ENCODE assay signal across 13 cellular contexts in the genomic region with DNA sequence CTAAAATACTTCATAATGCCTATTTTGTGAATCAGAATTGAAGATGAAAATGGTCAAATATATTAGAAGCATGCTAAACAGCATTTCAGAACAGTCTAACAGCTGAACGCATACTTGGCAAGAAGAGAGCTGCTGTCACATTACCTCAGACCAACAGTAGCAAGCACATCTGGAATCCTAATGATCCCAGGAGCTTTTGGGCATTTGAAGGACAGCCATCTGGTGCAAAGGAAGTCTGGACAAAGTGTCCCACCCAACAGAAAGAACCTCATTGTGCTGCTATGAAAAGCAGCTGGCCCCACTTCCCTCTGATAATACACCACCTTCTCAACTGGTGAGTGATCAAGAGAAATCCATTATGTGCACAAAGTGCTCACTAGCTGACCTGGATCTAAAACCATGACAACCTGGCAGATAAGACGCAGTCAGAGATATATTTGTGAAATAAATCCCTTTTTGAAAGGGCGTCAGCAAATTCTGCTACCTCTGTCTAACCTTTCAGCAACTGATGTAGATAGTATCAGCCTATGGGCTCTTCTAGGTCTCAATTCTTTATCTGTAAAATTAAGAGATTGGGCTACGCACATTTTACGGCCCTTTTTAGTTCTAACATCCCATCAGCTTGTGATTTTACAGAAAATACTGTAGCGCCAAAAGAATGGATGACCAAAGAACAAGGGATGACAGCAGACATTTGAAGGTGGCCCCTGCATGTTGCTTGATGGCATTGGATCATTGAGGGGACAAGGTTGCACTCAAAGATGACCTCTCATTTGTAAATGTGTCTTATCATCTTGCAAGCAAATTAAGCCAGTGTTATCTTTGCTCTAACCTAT.
A peak's percentile ranks its signal among the peaks of the same experiment; 100 is the strongest.
DNase-seq lines count a peak whose midpoint lies in the region; ATAC-seq and TF ChIP-seq lines count a peak whose summit lies in the region.
"Had no signal": no experiment of that assay in that cellular context is flagged by ENCODE, and none has a peak within 500 bp of the region (broad histone marks: within the 10 kb centered on the region; RNA-seq: fewer than 3 reads in every experiment).

No MANE protein-coding gene starts in this region.

- 45 to 58% methylated on average over 6 of the region's 6 CpGs for WGBS in body of pancreas, 2 donors

- ATAC-seq in body of pancreas: peak; percentile 47
- ATAC-seq in naive thymus-derived CD8-positive, alpha-beta T cell: no peak
- ATAC-seq in HG03521 (IDR thresholded peaks at IDR 0.05; ENCODE audit: unreplicated experiment): no peak
- ATAC-seq: lower lobe of right lung had no signal

- H3K4me1 Mint-ChIP-seq in T-helper 2 cell treated with Interferon-gamma antibody and Interleukin-4, amounts not matched to agents 5 μg/mL and 100 μg/mL, for 36 hours (ENCODE audit: low read depth): peaks cover 49% of the 10 kb centered on the region
- peaks cover 8 to 54% (median 47%) of the 10 kb centered on the region in 4 donors for H3K4me1 Mint-ChIP-seq in naive thymus-derived CD8-positive, alpha-beta T cell
- peaks cover 13% of the 10 kb centered on the region for H3K4me1 Mint-ChIP-seq in type B pancreatic cell (ENCODE audit: unreplicated experiment)

- H3K4me1 ChIP-seq in body of pancreas: peaks cover 55% of the 10 kb centered on the region
- H3K4me1 ChIP-seq: uterus had no signal

- H3K9me3 Mint-ChIP-seq in T-helper 2 cell treated with Interferon-gamma antibody and Interleukin-4, amounts not matched to agents 5 μg/mL and 100 μg/mL, for 36 hours: peaks cover 4% of the 10 kb centered on the region
- peaks cover 0 to 5% (median 0%) of the 10 kb centered on the region in 9 donors for H3K9me3 Mint-ChIP-seq in naive thymus-derived CD8-positive, alpha-beta T cell
- H3K9me3 Mint-ChIP-seq in type B pancreatic cell: peaks cover 4% of the 10 kb centered on the region

- in situ Hi-C loops in GM13976 (cut with MboI; ENCODE audit: low sequenced_read_pairs, unreplicated experiment): loop anchor here (10.0 kb wide), 1 partner anchor 54 kb away; no protein-coding TSS in a partner anchor

- H3K4me3 Mint-ChIP-seq in T-helper 2 cell treated with Interferon-gamma antibody and Interleukin-4, amounts not matched to agents 5 μg/mL and 100 μg/mL, for 36 hours: peak overlapping the region; percentile 63
- H3K4me3 Mint-ChIP-seq in naive thymus-derived CD8-positive, alpha-beta T cell: peak overlapping the region in 6 of 10 donors; percentile 46 to 65 (median 60)
- no peak overlapping the region for H3K4me3 Mint-ChIP-seq in type B pancreatic cell

- POLR2A ChIA-PET in naive thymus-derived CD8-positive, alpha-beta T cell (lab: Charles Lee): interaction anchor here (1.3 kb wide), 1 partner anchor 8 kb away, joined by 5 read pairs; no protein-coding TSS in a partner anchor

- TF ChIP-seq CTCF in body of pancreas (IDR thresholded peaks at IDR 0.05): no peak
- TF ChIP-seq CTCF in type B pancreatic cell (conservative IDR thresholded peaks at IDR 0.05): no peak
- no peak for TF ChIP-seq CTCF in GM13976 (IDR thresholded peaks at IDR 0.05; ENCODE audit: borderline replicate concordance, control extremely low read depth, extremely low read depth, insufficient read depth, missing control alignments)

- H3K27me3 Mint-ChIP-seq in T-helper 2 cell treated with Interferon-gamma antibody and Interleukin-4, amounts not matched to agents 5 μg/mL and 100 μg/mL, for 36 hours (ENCODE audit: low read depth): no peaks in the 10 kb centered on the region
- no peaks in the 10 kb centered on the region for H3K27me3 Mint-ChIP-seq in naive thymus-derived CD8-positive, alpha-beta T cell
- no peaks in the 10 kb centered on the region for H3K27me3 Mint-ChIP-seq in type B pancreatic cell

- no peaks in the 10 kb centered on the region for H3K36me3 ChIP-seq in body of pancreas (replicated peaks in 1 of 2; ENCODE audit: insufficient read depth in 1 of 2, low read depth in 2 of 2)
- H3K36me3 ChIP-seq: lower lobe of right lung, uterus had no signal

- H3K27ac Mint-ChIP-seq in T-helper 2 cell treated with Interferon-gamma antibody and Interleukin-4, amounts not matched to agents 5 μg/mL and 100 μg/mL, for 36 hours: peak overlapping the region; percentile 83
- H3K27ac Mint-ChIP-seq in naive thymus-derived CD8-positive, alpha-beta T cell: peak overlapping the region; percentile 75 to 97 (median 88)
- no peak overlapping the region for H3K27ac Mint-ChIP-seq in type B pancreatic cell

- H3K36me3 Mint-ChIP-seq in T-helper 2 cell treated with Interferon-gamma antibody and Interleukin-4, amounts not matched to agents 5 μg/mL and 100 μg/mL, for 36 hours (ENCODE audit: low read depth): peaks cover 7% of the 10 kb centered on the region
- peaks cover 0 to 2% (median 0%) of the 10 kb centered on the region in 3 donors for H3K36me3 Mint-ChIP-seq in naive thymus-derived CD8-positive, alpha-beta T cell
- no peaks in the 10 kb centered on the region for H3K36me3 Mint-ChIP-seq in type B pancreatic cell

- intact Hi-C loops in body of pancreas (cut with DNase I): no loop called here

- no peak for TF ChIP-seq POLR2A in body of pancreas (IDR thresholded peaks at IDR 0.05)

- H3K27ac ChIP-seq in body of pancreas: peak overlapping the region; percentile 50 to 81 (median 65)
- H3K27ac ChIP-seq: lower lobe of right lung, uterus had no signal

- no peaks in the 10 kb centered on the region for H3K27me3 ChIP-seq in body of pancreas
- H3K27me3 ChIP-seq: uterus had no signal

- no peak overlapping the region for H3K4me3 ChIP-seq in body of pancreas
- H3K4me3 ChIP-seq: lower lobe of right lung, uterus had no signal

- DNase-seq in T-helper 2 cell treated with Interferon-gamma antibody and Interleukin-4, amounts not matched to agents 5 μg/mL and 100 μg/mL, for 36 hours (ENCODE audit: low spot score): no peak
- DNase-seq in T-helper 2 cell (no peak), NCI-H146 (lab: John Stamatoyannopoulos, UW) (peak; percentile 36), body of pancreas (peak in 2 of 4 donors; percentile 33 to 38), type B pancreatic cell (ENCODE audit: extremely low spot score, unreplicated experiment) (no peak), GM13976 (ENCODE audit: low spot score) (no peak)
- no peak for DNase-seq in naive thymus-derived CD8-positive, alpha-beta T cell
- DNase-seq: DMS153, IMR-90, lower lobe of right lung, NCI-H1417 treated with DMSO at 0.1 percent for 48 hours, uterus had no signal

- no peaks in the 10 kb centered on the region for H3K9me3 ChIP-seq in body of pancreas
- H3K9me3 ChIP-seq: lower lobe of right lung, uterus had no signal
